ENCODE assay signal across 2 cellular contexts in genomic region chr11:8810331-8811301, GRCh38.
A peak's percentile ranks its signal among the peaks of the same experiment; 100 is the strongest.
TF ChIP-seq lines count a peak whose summit lies in the region.

No MANE protein-coding gene starts in this region.

TF ChIP-seq in H1, 55 proteins besides CTCF, POLR2A, EP300 and RAD21 (continues in another document):
- TF ChIP-seq SRF (IDR thresholded peaks at IDR 0.05; ENCODE audit: low read depth, low read length), result no peak
- no peak for TF ChIP-seq CBX8 (IDR thresholded peaks at IDR 0.05; ENCODE audit: borderline replicate concordance, low read depth, low read length)
- no peak for TF ChIP-seq USF2 (IDR thresholded peaks at IDR 0.05; ENCODE audit: low read length)
- TF ChIP-seq ATF2 (IDR thresholded peaks at IDR 0.05; ENCODE audit: low read length), result peak; percentile 87
- no peak for TF ChIP-seq EZH2 (IDR thresholded peaks at IDR 0.05; ENCODE audit: low read depth, low read length, severe bottlenecking)
- TF ChIP-seq ASH2L (IDR thresholded peaks at IDR 0.05; ENCODE audit: low read length), result peak; percentile 84
- no peak for TF ChIP-seq E2F6 (IDR thresholded peaks at IDR 0.05)
- no peak for TF ChIP-seq CHD2 (IDR thresholded peaks at IDR 0.05; ENCODE audit: low read length)
- TF ChIP-seq MAX (IDR thresholded peaks at IDR 0.05), result 0 out of 2 replicates have a peak, but pooled peaks have one; percentile 28
- no peak for TF ChIP-seq ATF3 (IDR thresholded peaks at IDR 0.05; ENCODE audit: insufficient read depth, low read depth, low read length)
- no peak for TF ChIP-seq EGR1 (IDR thresholded peaks at IDR 0.05; ENCODE audit: borderline replicate concordance, low read depth, low read length)
- TF ChIP-seq KDM4A (IDR thresholded peaks at IDR 0.05; ENCODE audit: low read depth, low read length, severe bottlenecking), result peak; percentile 43
- TF ChIP-seq POU5F1 (IDR thresholded peaks at IDR 0.05; ENCODE audit: low read depth, low read length), result no peak
- no peak for TF ChIP-seq RNF2 (IDR thresholded peaks at IDR 0.05; ENCODE audit: borderline replicate concordance, low read depth, low read length, missing control alignments, poor library complexity, severe bottlenecking)
- TF ChIP-seq KDM5A (IDR thresholded peaks at IDR 0.05; ENCODE audit: low read length), result no peak
- TF ChIP-seq GABPA (IDR thresholded peaks at IDR 0.05; ENCODE audit: borderline replicate concordance, insufficient read depth, low read length), result no peak
- peak; percentile 74 for TF ChIP-seq POLR2AphosphoS5 (IDR thresholded peaks at IDR 0.05; ENCODE audit: low read depth, low read length)
- no peak for TF ChIP-seq BRCA1 (IDR thresholded peaks at IDR 0.05; ENCODE audit: low read depth, low read length)
- TF ChIP-seq SAP30 (IDR thresholded peaks at IDR 0.05; ENCODE audit: insufficient read depth, insufficient replicate concordance, low read length), result no peak
- no peak for TF ChIP-seq SUZ12 (IDR thresholded peaks at IDR 0.05; ENCODE audit: low read length)
- TF ChIP-seq MAFK (IDR thresholded peaks at IDR 0.05; ENCODE audit: low read depth, low read length), result no peak
- TF ChIP-seq JUND (IDR thresholded peaks at IDR 0.05; ENCODE audit: low read length), result peak; percentile 69
- TF ChIP-seq PHF8 (conservative IDR thresholded peaks at IDR 0.05; ENCODE audit: low read depth, low read length), result peak; percentile 59; the same call in 1 of the 2 replicates
- no peak for TF ChIP-seq NRF1 (IDR thresholded peaks at IDR 0.05; ENCODE audit: low read depth, low read length)
- TF ChIP-seq CTBP2 (IDR thresholded peaks at IDR 0.05; ENCODE audit: borderline replicate concordance, insufficient read depth, insufficient read length, low read length), result no peak
- no peak for TF ChIP-seq BACH1 (IDR thresholded peaks at IDR 0.05; ENCODE audit: low read length)
- TF ChIP-seq YY1 (IDR thresholded peaks at IDR 0.05; ENCODE audit: low read depth, low read length), result no peak; the same call in 1 of the 2 replicates
- TF ChIP-seq KDM1A (IDR thresholded peaks at IDR 0.05; ENCODE audit: borderline replicate concordance, low read length), result no peak
- no peak for TF ChIP-seq SP2 (IDR thresholded peaks at IDR 0.05; ENCODE audit: low read length)
- TF ChIP-seq GTF2F1 (IDR thresholded peaks at IDR 0.05; ENCODE audit: borderline replicate concordance, low read depth, low read length), result no peak
- TF ChIP-seq RXRA (IDR thresholded peaks at IDR 0.05; ENCODE audit: insufficient read depth, low read depth, low read length), result no peak
- TF ChIP-seq SIRT6 (IDR thresholded peaks at IDR 0.05; ENCODE audit: low read length), result no peak
- no peak for TF ChIP-seq BCL11A (IDR thresholded peaks at IDR 0.05; ENCODE audit: low read depth in 2 of 2, low read length in 2 of 2)
- TF ChIP-seq SIX5 (IDR thresholded peaks at IDR 0.05; ENCODE audit: low read depth, low read length), result no peak
- TF ChIP-seq JUN (IDR thresholded peaks at IDR 0.05; ENCODE audit: low read depth, low read length), result no peak
- TF ChIP-seq CBX5 (IDR thresholded peaks at IDR 0.05; ENCODE audit: low read depth, low read length), result no peak
- peak; percentile 51 for TF ChIP-seq TAF7 (optimal IDR thresholded peaks at IDR 0.05; ENCODE audit: borderline replicate concordance, low read depth, low read length)
- TF ChIP-seq HDAC2 (IDR thresholded peaks at IDR 0.05; ENCODE audit: borderline replicate concordance in 1 of 2, low read depth in 2 of 2, low read length in 2 of 2), result 0 out of 4 replicates have a peak, but pooled peaks of 1 of the 2 experiments have one; percentile 56
- TF ChIP-seq RBBP5 (IDR thresholded peaks at IDR 0.05; ENCODE audit: borderline replicate concordance, low read depth, low read length), result peak; percentile 87; the same call in 1 of the 2 replicates
- peak; percentile 42 for TF ChIP-seq TBP (IDR thresholded peaks at IDR 0.05; ENCODE audit: low read depth, low read length)
- no peak for TF ChIP-seq NANOG (IDR thresholded peaks at IDR 0.05; ENCODE audit: insufficient read depth, low read depth, low read length, poor library complexity, severe bottlenecking)
- no peak for TF ChIP-seq TEAD4 (IDR thresholded peaks at IDR 0.05; ENCODE audit: low read depth, low read length)

TF ChIP-seq in HepG2, 621 proteins besides CTCF, POLR2A, EP300 and RAD21 (continued from another document and continues in another):
- no peak for TF ChIP-seq FOXA1 (IDR thresholded peaks at IDR 0.05)
- TF ChIP-seq FOXA1 (CRISPR knock-in tag; IDR thresholded peaks at IDR 0.05), result 0 out of 2 replicates have a peak, but pooled peaks have one; percentile 3
- TF ChIP-seq ZNF816 (CRISPR knock-in tag; IDR thresholded peaks at IDR 0.05; ENCODE audit: borderline replicate concordance), result no peak
- no peak for TF ChIP-seq ZBTB37 (CRISPR knock-in tag; IDR thresholded peaks at IDR 0.05)
- TF ChIP-seq TP53 (CRISPR knock-in tag; conservative IDR thresholded peaks at IDR 0.05), result no peak
- TF ChIP-seq KAT2B (IDR thresholded peaks at IDR 0.05; ENCODE audit: borderline replicate concordance, low read depth, low read length), result no peak
- TF ChIP-seq MED8 (CRISPR knock-in tag; IDR thresholded peaks at IDR 0.05; ENCODE audit: insufficient replicate concordance), result no peak
- peak; percentile 87 for TF ChIP-seq RFX3 (CRISPR knock-in tag; IDR thresholded peaks at IDR 0.05)
- TF ChIP-seq BHLHE40 (IDR thresholded peaks at IDR 0.05; ENCODE audit: low read length), result no peak
- no peak for TF ChIP-seq ZNF180 (CRISPR knock-in tag; IDR thresholded peaks at IDR 0.05; ENCODE audit: borderline replicate concordance, low read depth)
- TF ChIP-seq BRCA1 (CRISPR knock-in tag; IDR thresholded peaks at IDR 0.05), result no peak
- TF ChIP-seq ATF7 (IDR thresholded peaks at IDR 0.05), result peak; percentile 25; the same call in 1 of the 2 replicates
- TF ChIP-seq ATF7 (CRISPR knock-in tag; IDR thresholded peaks at IDR 0.05), result no peak
- 0 out of 2 replicates have a peak, but pooled peaks have one; percentile 15 for TF ChIP-seq PATZ1 (CRISPR knock-in tag; IDR thresholded peaks at IDR 0.05)
- no peak for TF ChIP-seq ARNT2 (CRISPR knock-in tag; IDR thresholded peaks at IDR 0.05; ENCODE audit: low read depth)
- TF ChIP-seq NRL (CRISPR knock-in tag; IDR thresholded peaks at IDR 0.05; ENCODE audit: borderline replicate concordance), result peak; percentile 8; the same call in 1 of the 2 replicates
- no peak for TF ChIP-seq ZNF441 (CRISPR knock-in tag; IDR thresholded peaks at IDR 0.05; ENCODE audit: borderline replicate concordance)
- TF ChIP-seq ISL2 (CRISPR knock-in tag; IDR thresholded peaks at IDR 0.05), result no peak; the same call in 1 of the 2 replicates
- peak; percentile 49; the same call in 1 of the 2 replicates for TF ChIP-seq HDAC2 (CRISPR knock-in tag; IDR thresholded peaks at IDR 0.05)
- 0 out of 2 replicates have a peak, but pooled peaks have one; percentile 22 for TF ChIP-seq ZNF709 (CRISPR knock-in tag; IDR thresholded peaks at IDR 0.05)
- no peak for TF ChIP-seq ZNF136 (CRISPR knock-in tag; IDR thresholded peaks at IDR 0.05; ENCODE audit: low read depth)
- no peak for TF ChIP-seq WIZ (CRISPR knock-in tag; IDR thresholded peaks at IDR 0.05)
- no peak for TF ChIP-seq USF2 (IDR thresholded peaks at IDR 0.05; ENCODE audit: low read depth, low read length)
- TF ChIP-seq USF2 (CRISPR knock-in tag; IDR thresholded peaks at IDR 0.05; ENCODE audit: borderline replicate concordance), result no peak
- no peak for TF ChIP-seq HNF4A (CRISPR knock-in tag; IDR thresholded peaks at IDR 0.05)
- peak; percentile 55 for TF ChIP-seq XRCC5 (optimal IDR thresholded peaks at IDR 0.05; ENCODE audit: low read length)
- no peak for TF ChIP-seq ZNF225 (CRISPR knock-in tag; IDR thresholded peaks at IDR 0.05)
- 0 out of 2 replicates have a peak, but pooled peaks have one; percentile 36 for TF ChIP-seq HNF1B (CRISPR knock-in tag; IDR thresholded peaks at IDR 0.05)
- TF ChIP-seq ZXDC (CRISPR knock-in tag; IDR thresholded peaks at IDR 0.05), result no peak
- TF ChIP-seq HOXA7 (CRISPR knock-in tag; IDR thresholded peaks at IDR 0.05), result no peak
- TF ChIP-seq NBN (conservative IDR thresholded peaks at IDR 0.05), result no peak
- TF ChIP-seq REXO4 (CRISPR knock-in tag; IDR thresholded peaks at IDR 0.05; ENCODE audit: borderline replicate concordance), result no peak
- no peak for TF ChIP-seq ZSCAN9 (CRISPR knock-in tag; IDR thresholded peaks at IDR 0.05; ENCODE audit: borderline replicate concordance)
- no peak for TF ChIP-seq ZNF350 (CRISPR knock-in tag; IDR thresholded peaks at IDR 0.05; ENCODE audit: borderline replicate concordance, low read depth)
- TF ChIP-seq TAF15 (IDR thresholded peaks at IDR 0.05; ENCODE audit: low read depth, low read length, poor library complexity, severe bottlenecking), result no peak
- TF ChIP-seq SMYD3 (CRISPR knock-in tag; IDR thresholded peaks at IDR 0.05), result no peak
- TF ChIP-seq ARNTL (CRISPR knock-in tag; IDR thresholded peaks at IDR 0.05), result no peak
- 0 out of 2 replicates have a peak, but pooled peaks have one; percentile 26 for TF ChIP-seq CSRNP1 (CRISPR knock-in tag; IDR thresholded peaks at IDR 0.05)
- peak; percentile 41 for TF ChIP-seq GABPB1 (CRISPR knock-in tag; IDR thresholded peaks at IDR 0.05)
- no peak for TF ChIP-seq ZBTB7A (CRISPR knock-in tag; IDR thresholded peaks at IDR 0.05)
- TF ChIP-seq NR2F2 (IDR thresholded peaks at IDR 0.05; ENCODE audit: borderline replicate concordance, low read depth), result no peak
